ENCODE assay signal across 17 cellular contexts in genomic region chr1:226134170-226135058, GRCh38. TPM values are rescaled to one million over a fixed set of nuclear protein-coding genes. Genes with fewer than 3 reads are reported as not detected.
DNase-seq lines count a peak whose midpoint lies in the region; ATAC-seq and TF ChIP-seq lines count a peak whose summit lies in the region.
"Had no signal": no experiment of that assay in that cellular context is flagged by ENCODE, and none has a peak within 500 bp of the region (broad histone marks: within the 10 kb centered on the region; RNA-seq: fewer than 3 reads in every experiment).

No MANE protein-coding gene starts in this region.

- ATAC-seq in activated B cell treated with CpG ODN at 0.5 μM for 24 hours (ENCODE audit: low read depth), result no peak
- peak; percentile 14 for ATAC-seq in left colon
- no peak for ATAC-seq in activated CD4-positive, alpha-beta T cell treated with anti-CD3 and anti-CD28 coated beads for 36 hours

- H3K36me3 ChIP-seq in spleen, result no peaks in the 10 kb centered on the region
- H3K36me3 ChIP-seq: brain microvascular endothelial cell, tibial artery, WERI-Rb-1 had no signal

- CTCF ChIA-PET in activated B cell treated with CpG ODN at 0.5 μM for 24 hours (lab: Charles Lee), result interaction anchor here (1.2 to 1.9 kb wide), 2 partner anchors 9 to 15 kb away, joined by 4 to 10 read pairs; no protein-coding TSS in a partner anchor
- CTCF ChIA-PET in activated CD4-positive, alpha-beta T cell treated with anti-CD3 and anti-CD28 coated beads for 36 hours (lab: Charles Lee), result interaction anchor here (4.6 kb wide), 1 partner anchor 9 kb away, joined by 22 read pairs; no protein-coding TSS in a partner anchor

- peaks cover 6% of the 10 kb centered on the region for H3K36me3 Mint-ChIP-seq in activated B cell treated with CpG ODN at 0.5 μM for 24 hours (ENCODE audit: low read depth)
- H3K36me3 Mint-ChIP-seq in activated CD4-positive, alpha-beta T cell treated with anti-CD3 and anti-CD28 coated beads for 36 hours (ENCODE audit: low read depth), result no peaks in the 10 kb centered on the region

- TF ChIP-seq POLR2A in spleen (IDR thresholded peaks at IDR 0.05), result no peak

- peak overlapping the region; percentile 96 for H3K27ac Mint-ChIP-seq in activated B cell treated with CpG ODN at 0.5 μM for 24 hours
- no peak overlapping the region for H3K27ac Mint-ChIP-seq in activated CD4-positive, alpha-beta T cell treated with anti-CD3 and anti-CD28 coated beads for 36 hours
- H3K27ac Mint-ChIP-seq: activated T-cell treated with anti-CD3 and anti-CD28 coated beads, Interleukin-2, amount 50 U/mL, for 24 hours had no signal

- peak overlapping the region in 1 of 8 donors; percentile 70 for H3K27ac ChIP-seq in spleen
- H3K27ac ChIP-seq: brain microvascular endothelial cell, tibial artery, WERI-Rb-1 had no signal

- DNase-seq in DMS 273 (lab: John Stamatoyannopoulos, UW; ENCODE audit: unreplicated experiment) (peak; percentile 52), DMS 273 treated with DMSO at 0.1 percent for 48 hours (lab: John Stamatoyannopoulos, UW) (no peak), activated B cell treated with CpG ODN at 0.5 μM for 24 hours (no peak), left colon (no peak), spleen (peak; percentile 56), NCI-H345 treated with DMSO at 0.1 percent for 48 hours (lab: John Stamatoyannopoulos, UW; ENCODE audit: unreplicated experiment) (no peak), NCI-H2227 treated with DMSO at 0.1 percent for 48 hours (lab: John Stamatoyannopoulos, UW) (no peak)
- no peak for DNase-seq in activated CD4-positive, alpha-beta T cell treated with anti-CD3 and anti-CD28 coated beads for 36 hours
- DNase-seq: activated T-cell treated with anti-CD3 and anti-CD28 coated beads, Interleukin-2, amount 50 U/mL, for 24 hours; brain microvascular endothelial cell; mesenchymal stem cell; NCI-H1436 treated with DMSO at 0.1 percent for 48 hours; NCI-H748 treated with DMSO at 0.1 percent for 48 hours; retina; SIG-M5; WERI-Rb-1 had no signal

- peaks cover 0 to 3% (median 0%) of the 10 kb centered on the region in 8 donors for H3K9me3 ChIP-seq in spleen
- H3K9me3 ChIP-seq: tibial artery had no signal

- H3K4me1 ChIP-seq in spleen, result peaks cover 0 to 33% (median 16%) of the 10 kb centered on the region in 6 donors

- TF ChIP-seq CTCF in activated B cell treated with CpG ODN at 0.5 μM for 24 hours (IDR thresholded peaks at IDR 0.05) (no peak), spleen (IDR thresholded peaks at IDR 0.05 in 8 of 11, conservative IDR thresholded peaks at IDR 0.05 in 3 of 11) (no peak)

- no peaks in the 10 kb centered on the region for H3K27me3 Mint-ChIP-seq in activated B cell treated with CpG ODN at 0.5 μM for 24 hours
- H3K27me3 Mint-ChIP-seq in activated CD4-positive, alpha-beta T cell treated with anti-CD3 and anti-CD28 coated beads for 36 hours, result no peaks in the 10 kb centered on the region
- H3K27me3 Mint-ChIP-seq: activated T-cell treated with anti-CD3 and anti-CD28 coated beads, Interleukin-2, amount 50 U/mL, for 24 hours had no signal

- H3K9me3 Mint-ChIP-seq in activated B cell treated with CpG ODN at 0.5 μM for 24 hours, result peaks cover 2% of the 10 kb centered on the region
- H3K9me3 Mint-ChIP-seq in activated CD4-positive, alpha-beta T cell treated with anti-CD3 and anti-CD28 coated beads for 36 hours (ENCODE audit: low read depth), result no peaks in the 10 kb centered on the region
- H3K9me3 Mint-ChIP-seq: activated T-cell treated with anti-CD3 and anti-CD28 coated beads, Interleukin-2, amount 50 U/mL, for 24 hours had no signal

- 66 to 83% (median 78%) methylated on average over 13 to 16 of the region's 16 CpGs for WGBS in spleen, 5 donors

- POLR2A ChIA-PET in activated B cell treated with CpG ODN at 0.5 μM for 24 hours (lab: Charles Lee), result interaction anchor here (0.6 to 3.1 kb wide), 7 partner anchors 9 to 210 kb away, joined by 3 to 18 read pairs (median 7); partner anchors contain the start of gene H3-3A
- POLR2A ChIA-PET in activated CD4-positive, alpha-beta T cell treated with anti-CD3 and anti-CD28 coated beads for 36 hours (lab: Charles Lee), result no interaction called here

- H3K4me3 ChIP-seq in spleen, result no peak overlapping the region

- intact Hi-C loops in activated B cell treated with CpG ODN at 0.5 μM for 24 hours (cut with micrococcal nuclease), result no loop called here
- intact Hi-C loops in left colon (cut with DNase I, micrococcal nuclease), result no loop called here
- intact Hi-C loops in spleen (cut with DNase I; ENCODE audit: low total_unique reads), result loop anchor here (5.0 kb wide), 1 partner anchor 48 kb away; no protein-coding TSS in a partner anchor
- intact Hi-C loops in activated CD4-positive, alpha-beta T cell treated with anti-CD3 and anti-CD28 coated beads for 36 hours (cut with DNase I, micrococcal nuclease), result no loop called here

- no peaks in the 10 kb centered on the region for H3K27me3 ChIP-seq in spleen (replicated peaks in 1 of 7)
- H3K27me3 ChIP-seq: brain microvascular endothelial cell had no signal

- H3K4me1 Mint-ChIP-seq in activated B cell treated with CpG ODN at 0.5 μM for 24 hours, result peaks cover 62% of the 10 kb centered on the region
- no peaks in the 10 kb centered on the region for H3K4me1 Mint-ChIP-seq in activated CD4-positive, alpha-beta T cell treated with anti-CD3 and anti-CD28 coated beads for 36 hours

- H3K4me3 Mint-ChIP-seq in activated B cell treated with CpG ODN at 0.5 μM for 24 hours, result peak overlapping the region; percentile 49
- no peak overlapping the region for H3K4me3 Mint-ChIP-seq in activated CD4-positive, alpha-beta T cell treated with anti-CD3 and anti-CD28 coated beads for 36 hours
- H3K4me3 Mint-ChIP-seq: activated T-cell treated with anti-CD3 and anti-CD28 coated beads, Interleukin-2, amount 50 U/mL, for 24 hours had no signal

RNA-seq across cellular contexts. Expression of gene ACBD3, which starts 52.1 kb away (rescaled TPM):
- total RNA-seq in activated B cell treated with CpG ODN at 0.5 μM for 24 hours (38.6 and 41.4 TPM in 2 replicates), left colon (10 to 100 TPM; 45.8 to 56.0 TPM), spleen (10 to 100 TPM; 26.0 to 43.0 (median 31.2) TPM)
- polyA plus RNA-seq in spleen, result 10 to 100 TPM in 2 of 3 donors, 1 to 10 TPM in 1; 6.1 to 14.7 (median 10.1) TPM
- 10 to 100 TPM; 17.0 to 20.2 TPM for total RNA-seq in activated CD4-positive, alpha-beta T cell treated with anti-CD3 and anti-CD28 coated beads for 36 hours

Comparison
In these comparisons a context has a peak if more than half of its experiments do, and no peak if none do; other contexts are left out.
1. DNase-seq: peak in DMS 273 (single experiment) and spleen (single experiment); none in DMS 273 treated with DMSO at 0.1 percent for 48 hours (single experiment), activated B cell treated with CpG ODN at 0.5 μM for 24 hours (single experiment), left colon (0 of 2), NCI-H345 treated with DMSO at 0.1 percent for 48 hours (single experiment), NCI-H2227 treated with DMSO at 0.1 percent for 48 hours (single experiment) and activated CD4-positive, alpha-beta T cell treated with anti-CD3 and anti-CD28 coated beads for 36 hours (single experiment).